ENCODE assay signal across 19 cellular contexts in genomic region chr9:69431203-69431602, GRCh38.
A peak's percentile ranks its signal among the peaks of the same experiment; 100 is the strongest.
DNase-seq lines count a peak whose midpoint lies in the region; ATAC-seq and TF ChIP-seq lines count a peak whose summit lies in the region.
"Had no signal": no experiment of that assay in that cellular context is flagged by ENCODE, and none has a peak within 500 bp of the region (broad histone marks: within the 10 kb centered on the region; RNA-seq: fewer than 3 reads in every experiment).

No MANE protein-coding gene starts in this region.

- peak; percentile 8 for DNase-seq in activated CD8-positive, alpha-beta memory T cell treated with anti-CD3 and anti-CD28 coated beads, Interleukin-2, amount 50 U/mL, for 48 hours
- DNase-seq in activated CD8-positive, alpha-beta memory T cell treated with anti-CD3 and anti-CD28 coated beads, Interleukin-2, amount 10 ng/mL, durations not matched to agents 7 days and 5 days, result no peak
- DNase-seq in neuronal stem cell (ENCODE audit: low spot score) (no peak), suprapubic skin (ENCODE audit: low spot score in 2 of 2) (peak; percentile 26 to 37), mesendoderm (no peak), substantia nigra (lab: John Stamatoyannopoulos, UW) (no peak)
- no peak for DNase-seq in activated CD4-positive, alpha-beta T cell treated with anti-CD3 and anti-CD28 coated beads, Interleukin-2, amount 50 U/mL, for 4 hours
- DNase-seq: AML-193; Caco-2; Calu3; CD4-positive, alpha-beta T cell; CD8-positive, alpha-beta T cell; DMS79 treated with DMSO at 0.1 percent for 48 hours; GF-D8 had no signal

- no peak overlapping the region for H3K4me3 Mint-ChIP-seq in activated CD8-positive, alpha-beta memory T cell treated with anti-CD3 and anti-CD28 coated beads, Interleukin-2, amount 10 ng/mL, durations not matched to agents 7 days and 5 days
- H3K4me3 Mint-ChIP-seq: B cell; CD4-positive, alpha-beta T cell; CD8-positive, alpha-beta T cell had no signal

- no peak for TF ChIP-seq POLR2A in suprapubic skin (IDR thresholded peaks at IDR 0.05)

- H3K4me2 ChIP-seq in neuronal stem cell (ENCODE audit: insufficient read depth, low read length, poor library complexity, severe bottlenecking), result no peak overlapping the region
- no peak overlapping the region for H3K4me2 ChIP-seq in mesendoderm (ENCODE audit: low read length)
- H3K4me2 ChIP-seq: A549; BLaER1 treated with 17β-estradiol and CSF1 and Interleukin-3, amounts not matched to agents 10 nM and 100 nM had no signal

- CTCF ChIA-PET in activated CD8-positive, alpha-beta memory T cell treated with anti-CD3 and anti-CD28 coated beads, Interleukin-2, amount 10 ng/mL, durations not matched to agents 7 days and 5 days (lab: Charles Lee), result no interaction called here

- TF ChIP-seq EP300 in suprapubic skin (IDR thresholded peaks at IDR 0.05), result no peak

- H3K56ac ChIP-seq in mesendoderm (ENCODE audit: low read length), result no peak overlapping the region

- no peak overlapping the region for H2AK5ac ChIP-seq in neuronal stem cell (ENCODE audit: low read depth, low read length)
- H2AK5ac ChIP-seq in mesendoderm (ENCODE audit: low read length), result no peak overlapping the region

- H4K8ac ChIP-seq in neuronal stem cell (ENCODE audit: low read depth, low read length) (no peak overlapping the region), mesendoderm (ENCODE audit: low read depth, low read length) (no peak overlapping the region)

- H3K9me3 ChIP-seq in neuronal stem cell (replicated peaks in 1 of 2; ENCODE audit: control insufficient read depth in 2 of 2, insufficient read depth in 1 of 2, low read depth in 1 of 2, low read length in 2 of 2), result peaks cover 0 to 4% of the 10 kb centered on the region in 2 donors
- H3K9me3 ChIP-seq in suprapubic skin, result no peaks in the 10 kb centered on the region
- H3K9me3 ChIP-seq: A549, Caco-2 had no signal

- no peaks in the 10 kb centered on the region for H3K36me3 ChIP-seq in neuronal stem cell (replicated peaks in 1 of 2; ENCODE audit: control insufficient read depth in 2 of 2, insufficient read depth in 2 of 2, low read length in 2 of 2)
- peaks cover 3% of the 10 kb centered on the region for H3K36me3 ChIP-seq in suprapubic skin
- H3K36me3 ChIP-seq in mesendoderm (ENCODE audit: control insufficient read depth, insufficient read depth, low read length), result no peaks in the 10 kb centered on the region

- H2AFZ ChIP-seq in neuronal stem cell (ENCODE audit: low read length), result no peak overlapping the region

- H3K9me3 Mint-ChIP-seq in activated CD8-positive, alpha-beta memory T cell treated with anti-CD3 and anti-CD28 coated beads, Interleukin-2, amount 10 ng/mL, durations not matched to agents 7 days and 5 days (ENCODE audit: low read depth), result no peaks in the 10 kb centered on the region
- H3K9me3 Mint-ChIP-seq: CD4-positive, alpha-beta T cell; CD8-positive, alpha-beta T cell had no signal

- H2BK15ac ChIP-seq in neuronal stem cell (ENCODE audit: low read length) (no peak overlapping the region), mesendoderm (replicated peaks; ENCODE audit: low read depth) (no peak overlapping the region)

- H3K27me3 ChIP-seq in neuronal stem cell (ENCODE audit: control insufficient read depth in 3 of 3, insufficient read depth in 3 of 3, low read depth in 1 of 3, low read length in 3 of 3) (peaks cover 0 to 2% (median 0%) of the 10 kb centered on the region in 3 experiments), suprapubic skin (no peaks in the 10 kb centered on the region), mesendoderm (ENCODE audit: insufficient read depth, low read length, poor library complexity) (no peaks in the 10 kb centered on the region)
- H3K27me3 ChIP-seq: BLaER1 treated with 17β-estradiol and CSF1 and Interleukin-3, amounts not matched to agents 10 nM and 100 nM had no signal

- no peak overlapping the region for H3K4me3 ChIP-seq in neuronal stem cell (ENCODE audit: low read length in 2 of 2)
- no peak overlapping the region for H3K4me3 ChIP-seq in suprapubic skin
- no peak overlapping the region for H3K4me3 ChIP-seq in mesendoderm (ENCODE audit: low read length)
- H3K4me3 ChIP-seq: A549; BLaER1 treated with 17β-estradiol and CSF1 and Interleukin-3, amounts not matched to agents 10 nM and 100 nM had no signal

- H2BK5ac ChIP-seq in neuronal stem cell (ENCODE audit: low read length), result no peak overlapping the region
- no peak overlapping the region for H2BK5ac ChIP-seq in mesendoderm (ENCODE audit: low read length)

- no CpG with 5 or more reads among the region's 13 CpGs for WGBS in neuronal stem cell (ENCODE audit: extremely low coverage in 2 of 2, insufficient read length in 2 of 2, insufficient replicate concordance in 1 of 2), 2 donors
- 89% methylated on average over 12 of the region's 13 CpGs for WGBS in suprapubic skin
- WGBS in mesendoderm (ENCODE audit: extremely low coverage, insufficient coverage, low lambda C conversion rate), result no CpG with 5 or more reads among the region's 13 CpGs

- H3K4me1 ChIP-seq in neuronal stem cell (ENCODE audit: control insufficient read depth in 2 of 2, insufficient read depth in 1 of 2, low read depth in 1 of 2, low read length in 2 of 2) (peaks cover 0 to 10% of the 10 kb centered on the region in 2 donors), suprapubic skin (no peaks in the 10 kb centered on the region), mesendoderm (ENCODE audit: control insufficient read depth, low read depth, low read length) (no peaks in the 10 kb centered on the region)
- H3K4me1 ChIP-seq: A549, Caco-2 had no signal

- ATAC-seq in activated CD8-positive, alpha-beta memory T cell treated with anti-CD3 and anti-CD28 coated beads, Interleukin-2, amount 10 ng/mL, durations not matched to agents 7 days and 5 days, result no peak
- ATAC-seq: A549; CD8-positive, alpha-beta T cell had no signal

- no peak overlapping the region for H2BK12ac ChIP-seq in neuronal stem cell (ENCODE audit: low read length)

- no peak overlapping the region for H3K27ac Mint-ChIP-seq in activated CD8-positive, alpha-beta memory T cell treated with anti-CD3 and anti-CD28 coated beads, Interleukin-2, amount 10 ng/mL, durations not matched to agents 7 days and 5 days
- H3K27ac Mint-ChIP-seq: B cell; CD4-positive, alpha-beta T cell; CD8-positive, alpha-beta T cell had no signal

- no peaks in the 10 kb centered on the region for H3K27me3 Mint-ChIP-seq in activated CD8-positive, alpha-beta memory T cell treated with anti-CD3 and anti-CD28 coated beads, Interleukin-2, amount 10 ng/mL, durations not matched to agents 7 days and 5 days
- H3K27me3 Mint-ChIP-seq: B cell; CD4-positive, alpha-beta T cell had no signal

- H3K9ac ChIP-seq in neuronal stem cell (ENCODE audit: low read depth, low read length, poor library complexity), result no peak overlapping the region
- H3K9ac ChIP-seq in mesendoderm (ENCODE audit: low read length), result no peak overlapping the region
- H3K9ac ChIP-seq: BLaER1 treated with 17β-estradiol and CSF1 and Interleukin-3, amounts not matched to agents 10 nM and 100 nM had no signal

- H4K91ac ChIP-seq in neuronal stem cell (ENCODE audit: low read depth, low read length, poor library complexity), result no peak overlapping the region

- H3K79me1 ChIP-seq in neuronal stem cell (ENCODE audit: low read depth, low read length) (no peaks in the 10 kb centered on the region), mesendoderm (ENCODE audit: low read length) (no peaks in the 10 kb centered on the region)

- no peaks in the 10 kb centered on the region for H3K79me2 ChIP-seq in mesendoderm (ENCODE audit: control insufficient read depth, insufficient read depth, low read length)

- no peak overlapping the region for H3K4ac ChIP-seq in neuronal stem cell (ENCODE audit: low read length)
- no peak overlapping the region for H3K4ac ChIP-seq in mesendoderm (ENCODE audit: low read depth, low read length)

- H2BK120ac ChIP-seq in neuronal stem cell (ENCODE audit: low read depth, low read length) (no peak overlapping the region), mesendoderm (ENCODE audit: low read depth, low read length) (no peak overlapping the region)

- H3K18ac ChIP-seq in neuronal stem cell (ENCODE audit: low read length) (peak overlapping the region; percentile 76), mesendoderm (ENCODE audit: low read length) (no peak overlapping the region)

- H4K5ac ChIP-seq in mesendoderm (ENCODE audit: low read length), result no peak overlapping the region

- no peaks in the 10 kb centered on the region for H3K4me1 Mint-ChIP-seq in activated CD8-positive, alpha-beta memory T cell treated with anti-CD3 and anti-CD28 coated beads, Interleukin-2, amount 10 ng/mL, durations not matched to agents 7 days and 5 days

- no peak overlapping the region for H3K14ac ChIP-seq in neuronal stem cell (ENCODE audit: low read length)

- no peaks in the 10 kb centered on the region for H3K36me3 Mint-ChIP-seq in activated CD8-positive, alpha-beta memory T cell treated with anti-CD3 and anti-CD28 coated beads, Interleukin-2, amount 10 ng/mL, durations not matched to agents 7 days and 5 days
- H3K36me3 Mint-ChIP-seq: CD8-positive, alpha-beta T cell had no signal

- H3K27ac ChIP-seq in neuronal stem cell (replicated peaks; ENCODE audit: low read length), result no peak overlapping the region
- H3K27ac ChIP-seq in suprapubic skin, result no peak overlapping the region
- no peak overlapping the region for H3K27ac ChIP-seq in mesendoderm (ENCODE audit: low read depth, low read length)
- no peak overlapping the region for H3K27ac ChIP-seq in substantia nigra (ENCODE audit: low read depth, low read length, poor library complexity, severe bottlenecking)
- H3K27ac ChIP-seq: 22Rv1, A549, C4-2B had no signal

- TF ChIP-seq CTCF in suprapubic skin (IDR thresholded peaks at IDR 0.05), result no peak

- H3K23ac ChIP-seq in neuronal stem cell (ENCODE audit: low read depth, low read length, poor library complexity), result no peak overlapping the region
- no peak overlapping the region for H3K23ac ChIP-seq in mesendoderm (ENCODE audit: low read length)

Comparison
In these comparisons a context has a peak if more than half of its experiments do, and no peak if none do; other contexts are left out.
1. DNase-seq: peak in activated CD8-positive, alpha-beta memory T cell treated with anti-CD3 and anti-CD28 coated beads, Interleukin-2, amount 50 U/mL, for 48 hours (single experiment) and suprapubic skin (2 of 2); none in activated CD8-positive, alpha-beta memory T cell treated with anti-CD3 and anti-CD28 coated beads, Interleukin-2, amount 10 ng/mL, durations not matched to agents 7 days and 5 days (single experiment), neuronal stem cell (single experiment), mesendoderm (single experiment), substantia nigra (0 of 49) and activated CD4-positive, alpha-beta T cell treated with anti-CD3 and anti-CD28 coated beads, Interleukin-2, amount 50 U/mL, for 4 hours (0 of 2).